Comparison of ENCODE assay signal across 8 cellular contexts in genomic region chrX:119871599-119872395, GRCh38. TPM values are rescaled to one million over a fixed set of nuclear protein-coding genes. Genes with fewer than 3 reads are reported as not detected.
DNase-seq lines count a peak whose midpoint lies in the region; ATAC-seq, FAIRE-seq and TF ChIP-seq lines count a peak whose summit lies in the region.

Gene NDUFA1, plus strand, starts transcription at chrX:119871832. Its CDS starts 80 bp downstream, at chrX:119871912.
Gene RNF113A, minus strand, starts transcription at chrX:119871733. Its CDS starts 120 bp downstream, at chrX:119871613.

- no peak for FAIRE-seq in small intestine (lab: Jason Lieb, UNC)

- ATAC-seq in GM18868 (IDR thresholded peaks at IDR 0.05; ENCODE audit: unreplicated experiment) (peak; percentile 95), HG03103 (IDR thresholded peaks at IDR 0.05; ENCODE audit: low read depth, unreplicated experiment) (peak; percentile 93)

- H3K9me3 ChIP-seq in WERI-Rb-1 (ENCODE audit: severe bottlenecking) (no peaks in the 10 kb centered on the region), breast epithelium (no peaks in the 10 kb centered on the region), small intestine (ENCODE audit: control insufficient read depth, low read depth) (no peaks in the 10 kb centered on the region)

- TF ChIP-seq CTCF in WERI-Rb-1 (IDR thresholded peaks at IDR 0.05; ENCODE audit: low read depth, low read length): no peak
- no peak for TF ChIP-seq CTCF in breast epithelium (IDR thresholded peaks at IDR 0.05)

- H3K27ac ChIP-seq in ACC112 (ENCODE audit: low read depth, low read length) (peak within 1 kb of the TSS; percentile 85), WERI-Rb-1 (peak within 1 kb of the TSS; percentile 85), breast epithelium (peak within 1 kb of the TSS; percentile 89 to 92), small intestine (ENCODE audit: low read depth in 1 of 2, low read length in 1 of 2) (peak within 1 kb of the TSS; percentile 90 to 96)

- peaks cover 28% of the 10 kb centered on the region for H3K79me2 ChIP-seq in ACC112 (ENCODE audit: control insufficient read depth, insufficient read depth, low read length, unreplicated experiment)

- DNase-seq in NCI-H2196 treated with DMSO at 0.1 percent for 48 hours (lab: John Stamatoyannopoulos, UW; ENCODE audit: unreplicated experiment) (peak; percentile 51), WERI-Rb-1 (peak; percentile 83), breast epithelium (ENCODE audit: low spot score in 2 of 2) (peak; percentile 72 to 76), iPS-NIHi11 (ENCODE audit: low spot score) (peak; percentile 78), small intestine (peak; percentile 90)

- H3K4me1 ChIP-seq in ACC112 (ENCODE audit: control insufficient read depth, insufficient read depth, low read length, unreplicated experiment) (no peaks in the 10 kb centered on the region), breast epithelium (no peaks in the 10 kb centered on the region), small intestine (ENCODE audit: control insufficient read depth in 2 of 2, insufficient read depth in 1 of 2, low read depth in 1 of 2, low read length in 1 of 2) (no peaks in the 10 kb centered on the region)

- H3K27me3 ChIP-seq in ACC112 (ENCODE audit: insufficient read depth, low read length): no peaks in the 10 kb centered on the region
- H3K27me3 ChIP-seq in WERI-Rb-1 (ENCODE audit: insufficient read depth, low read depth, severe bottlenecking): peaks cover 2% of the 10 kb centered on the region
- no peaks in the 10 kb centered on the region for H3K27me3 ChIP-seq in breast epithelium
- no peaks in the 10 kb centered on the region for H3K27me3 ChIP-seq in small intestine (ENCODE audit: control insufficient read depth in 2 of 2, insufficient read depth in 2 of 2, low read length in 2 of 2)

- peak within 1 kb of the TSS; percentile 86 for H2AFZ ChIP-seq in ACC112 (ENCODE audit: low read length, unreplicated experiment)

- WGBS in small intestine, 3 donors: 0 to 40% (median 6%) methylated on average over 45 to 62 of the region's 62 CpGs

- H3K4me3 ChIP-seq in ACC112 (ENCODE audit: low read depth, low read length): peak within 1 kb of the TSS; percentile 87
- H3K4me3 ChIP-seq in WERI-Rb-1 (ENCODE audit: low read depth, low read length): peak within 1 kb of the TSS; percentile 70
- peak within 1 kb of the TSS; percentile 45 to 68 (median 64) for H3K4me3 ChIP-seq in breast epithelium
- peak within 1 kb of the TSS; percentile 64 to 76 for H3K4me3 ChIP-seq in small intestine (ENCODE audit: low read depth in 1 of 2, low read length in 2 of 2)

- intact Hi-C loops in breast epithelium (cut with DNase I; ENCODE audit: low total_unique reads): no loop called here

- TF ChIP-seq POLR2A in breast epithelium (IDR thresholded peaks at IDR 0.05): no peak

- H3K36me3 ChIP-seq in ACC112 (ENCODE audit: insufficient read depth, low read length) (no peaks in the 10 kb centered on the region), WERI-Rb-1 (0 out of 2 replicates have a peak, but pooled peaks cover 3% of the 10 kb centered on the region), breast epithelium (no peaks in the 10 kb centered on the region), small intestine (ENCODE audit: control insufficient read depth in 2 of 2, insufficient read depth in 2 of 2, low read length in 2 of 2) (no peaks in the 10 kb centered on the region)

RNA-seq across cellular contexts. Expression of gene NDUFA1, which starts in this region (rescaled TPM):
- total RNA-seq in breast epithelium: 10 to 100 TPM; 45.5 to 70.8 (median 47.5) TPM
- polyA plus RNA-seq in small intestine: 100 to 1,000 TPM; 175 to 420 (median 292) TPM

RNA-seq across cellular contexts. Expression of gene RNF113A, which starts in this region (rescaled TPM):
- 10 to 100 TPM; 12.5 to 14.1 (median 13.5) TPM for total RNA-seq in breast epithelium
- polyA plus RNA-seq in small intestine: 10 to 100 TPM; 17.5 to 27.5 (median 23.2) TPM

Comparison
In these comparisons a context has a peak if more than half of its experiments do, and no peak if none do; other contexts are left out.
1. Peak in every context shown above with its lines: DNase-seq, ATAC-seq, H3K4me3 ChIP-seq and H3K27ac ChIP-seq.